In the genomic region with DNA sequence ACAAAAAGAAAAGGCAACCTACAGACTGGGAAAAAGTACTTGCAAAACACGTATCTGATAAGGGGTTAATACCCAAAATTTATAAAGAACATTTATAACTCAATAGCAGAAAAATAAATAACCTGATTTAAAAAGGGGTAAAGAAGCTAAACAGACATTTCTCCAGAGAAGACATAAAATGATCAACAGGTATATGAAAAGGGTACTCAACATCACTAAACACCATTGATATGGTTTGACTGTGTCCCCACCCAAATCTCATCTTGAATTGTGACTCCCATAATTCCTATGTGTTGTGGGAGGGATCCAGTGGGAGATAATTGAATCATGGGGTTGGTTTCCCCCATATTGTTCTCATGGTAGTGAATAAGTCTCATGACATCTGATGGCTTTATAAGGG, we compare ENCODE assay signal across 29 cellular contexts.
"Had no signal": no experiment of that assay in that cellular context is flagged by ENCODE, and none has a peak within 500 bp of the region (broad histone marks: within the 10 kb centered on the region; RNA-seq: fewer than 3 reads in every experiment).

No MANE protein-coding gene starts in this region.

- H3K36me3 ChIP-seq: adrenal gland, ascending aorta, brain microvascular endothelial cell, breast epithelium, cardiac muscle cell had no signal

- H3K4me1 ChIP-seq: ascending aorta, body of pancreas, breast epithelium had no signal

- H3K27ac ChIP-seq: adrenal gland, ascending aorta, body of pancreas, brain microvascular endothelial cell, breast epithelium, cardiac muscle cell had no signal

- H3K9me3 ChIP-seq: adrenal gland, ascending aorta, body of pancreas, breast epithelium had no signal

- H3K4me3 ChIP-seq: ascending aorta, body of pancreas, breast epithelium, cardiac muscle cell had no signal

- DNase-seq: activated effector memory CD4-positive, alpha-beta T cell treated with anti-CD3 and anti-CD28 coated beads, Interleukin-2, amount 50 U/mL, for 16 hours; activated effector memory CD4-positive, alpha-beta T cell treated with Interleukin-2 at 50 U/mL for 16 hours; activated gamma-delta T cell; activated gamma-delta T cell treated with Interleukin-2 at 50 U/mL for 16 hours; activated naive CD4-positive, alpha-beta T cell; activated naive CD4-positive, alpha-beta T cell treated with anti-CD3 and anti-CD28 coated beads for 36 hours; activated naive CD4-positive, alpha-beta T cell treated with anti-CD3 and anti-CD28 coated beads, Interleukin-2, amount 10 ng/mL, durations not matched to agents 7 days and 5 days; activated naive CD4-positive, alpha-beta T cell treated with anti-CD3 and anti-CD28 coated beads, Interleukin-2, amount 50 U/mL, for 16 hours; activated naive CD4-positive, alpha-beta T cell treated with Interleukin-2 at 50 U/mL for 16 hours; activated naive CD8-positive, alpha-beta T cell treated with anti-CD3 and anti-CD28 coated beads for 36 hours; activated naive CD8-positive, alpha-beta T cell treated with anti-CD3 and anti-CD28 coated beads, Interleukin-2, amount 10 ng/mL, durations not matched to agents 7 days and 5 days; activated naive CD8-positive, alpha-beta T cell treated with anti-CD3 and anti-CD28 coated beads, Interleukin-2, amount 50 U/mL, for 24 hours; activated T-cell treated with anti-CD3 and anti-CD28 coated beads, Interleukin-2, amount 50 U/mL, for 1 hour; activated T-cell treated with anti-CD3 and anti-CD28 coated beads, Interleukin-2, amount 50 U/mL, for 24 hours; activated T-cell treated with anti-CD3 and anti-CD28 coated beads, Interleukin-2, amount 50 U/mL, for 4 hours; activated T-cell treated with anti-CD3 and anti-CD28 coated beads, Interleukin-2, amount 50 U/mL, for 48 hours; activated T-cell treated with anti-CD3 and anti-CD28 coated beads, Interleukin-2, amount 50 U/mL, for 72 hours; adrenal gland; amniotic stem cell; anterior cingulate cortex; aorta; body of pancreas; brain microvascular endothelial cell; caudate nucleus; central memory CD4-positive, alpha-beta T cell; cerebellar nuclear complex had no signal
